In the genomic region with DNA sequence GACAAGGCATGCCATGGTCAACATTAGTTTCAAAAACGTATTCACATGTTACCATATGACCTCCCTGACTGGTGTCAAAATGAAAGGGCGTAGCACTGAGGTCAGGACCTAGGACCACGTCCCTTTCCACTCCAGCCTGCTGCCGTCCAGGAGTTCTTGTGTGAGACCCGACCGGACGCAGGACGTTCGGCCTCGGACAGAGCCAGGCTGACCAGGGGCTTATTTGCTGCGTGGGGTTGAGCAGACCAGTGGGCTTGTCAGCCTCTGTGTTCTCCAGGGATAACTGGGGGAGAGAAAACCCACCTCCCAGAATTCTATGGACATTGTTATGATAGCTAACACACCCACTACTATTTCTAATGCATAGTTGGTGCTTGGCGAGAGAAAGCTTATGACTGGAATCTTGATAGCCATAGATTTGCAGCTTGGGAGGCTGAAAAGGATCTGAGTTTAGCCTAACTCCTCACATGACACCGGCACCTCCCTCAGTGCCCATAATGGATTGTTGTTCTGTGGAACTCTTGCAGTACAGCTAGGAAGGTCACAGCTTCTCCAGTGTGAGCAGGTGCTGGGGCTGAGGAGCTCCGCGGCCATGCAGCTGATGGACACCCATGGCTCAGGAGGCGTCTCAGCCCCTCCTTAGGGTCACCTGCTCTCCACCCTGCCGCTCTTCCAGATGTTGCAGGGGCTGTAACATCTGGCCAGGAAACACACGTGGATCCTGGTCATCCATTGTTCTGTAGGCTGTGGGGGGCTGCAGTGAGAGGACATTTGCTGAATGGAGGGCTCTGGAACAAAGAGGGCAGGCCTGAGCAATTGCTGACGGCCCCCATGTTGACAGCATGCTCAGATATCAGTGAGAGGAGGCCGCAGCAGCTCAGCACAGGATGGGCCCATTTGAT, we compare ENCODE assay signal across 26 cellular contexts.
"Had no signal": no experiment of that assay in that cellular context is flagged by ENCODE, and none has a peak within 500 bp of the region (broad histone marks: within the 10 kb centered on the region; RNA-seq: fewer than 3 reads in every experiment).

No MANE protein-coding gene starts in this region.

- DNase-seq: cerebellar nuclear complex; dorsolateral prefrontal cortex; effector CD8-positive, alpha-beta T cell; foreskin melanocyte; glutamatergic neuron; heart right ventricle; hippocampal formation; kidney glomerular epithelial cell; left colon; natural killer cell; psoas muscle; right cardiac atrium; small intestine; stimulated activated CD4-positive, alpha-beta T cell treated with anti-CD3 and anti-CD28 coated beads, Interleukin-12 subunit alpha, Interleukin-12 subunit beta, amount 100 ng/mL, for 4 hours; stimulated activated CD4-positive, alpha-beta T cell treated with anti-CD3 and anti-CD28 coated beads, Interleukin-1b, Interleukin-23, amount 100 ng/mL, for 48 hours; stimulated activated CD4-positive, alpha-beta T cell treated with anti-CD3 and anti-CD28 coated beads, Interleukin-4, amount 100 ng/mL, for 1 hour; stimulated activated CD8-positive, alpha-beta memory T cell treated with anti-CD3 and anti-CD28 coated beads, Interleukin-4, amount 100 ng/mL, for 48 hours; stimulated activated naive CD4-positive, alpha-beta T cell; stimulated activated naive CD8-positive, alpha-beta T cell treated with anti-CD3 and anti-CD28 coated beads, Interleukin-15, amount 100 ng/mL, for 72 hours; transverse colon; upper lobe of right lung had no signal

- H3K36me3 ChIP-seq: cardiac muscle cell, esophagus muscularis mucosa, heart right ventricle, suprapubic skin, transverse colon, upper lobe of right lung had no signal

- H3K9me3 Mint-ChIP-seq: stimulated activated naive CD8-positive, alpha-beta T cell treated with anti-CD3 and anti-CD28 coated beads, Interleukin-15, amount 100 ng/mL, for 72 hours had no signal

- H3K36me3 Mint-ChIP-seq: memory B cell, natural killer cell had no signal

- H3K27me3 Mint-ChIP-seq: memory B cell; stimulated activated naive CD8-positive, alpha-beta T cell treated with anti-CD3 and anti-CD28 coated beads, Interleukin-15, amount 100 ng/mL, for 72 hours had no signal

- H3K27ac Mint-ChIP-seq: memory B cell; natural killer cell; stimulated activated naive CD8-positive, alpha-beta T cell treated with anti-CD3 and anti-CD28 coated beads, Interleukin-15, amount 100 ng/mL, for 72 hours had no signal

- H3K4me3 ChIP-seq: cardiac muscle cell, dorsolateral prefrontal cortex, esophagus muscularis mucosa, heart right ventricle, lung, psoas muscle, suprapubic skin, transverse colon, upper lobe of right lung had no signal

- H3K9me3 ChIP-seq: esophagus muscularis mucosa, heart right ventricle, psoas muscle, suprapubic skin, transverse colon, upper lobe of right lung had no signal

- H3K27ac ChIP-seq: cardiac muscle cell, dorsolateral prefrontal cortex, esophagus muscularis mucosa, heart right ventricle, psoas muscle, suprapubic skin, transverse colon, upper lobe of right lung had no signal

- H3K4me3 Mint-ChIP-seq: memory B cell; natural killer cell; stimulated activated naive CD8-positive, alpha-beta T cell treated with anti-CD3 and anti-CD28 coated beads, Interleukin-15, amount 100 ng/mL, for 72 hours had no signal

- H3K27me3 ChIP-seq: cardiac muscle cell, suprapubic skin, transverse colon, upper lobe of right lung had no signal

- H3K4me1 ChIP-seq: heart right ventricle, psoas muscle, transverse colon, upper lobe of right lung had no signal

- H3K4me1 Mint-ChIP-seq: memory B cell; natural killer cell; stimulated activated naive CD8-positive, alpha-beta T cell treated with anti-CD3 and anti-CD28 coated beads, Interleukin-15, amount 100 ng/mL, for 72 hours had no signal

- ATAC-seq: heart right ventricle; left colon; natural killer cell; psoas muscle; right cardiac atrium; stimulated activated naive CD8-positive, alpha-beta T cell treated with anti-CD3 and anti-CD28 coated beads, Interleukin-15, amount 100 ng/mL, for 72 hours; upper lobe of right lung had no signal
